1 cellular context compared by ENCODE assay signal in genomic region chr10:63099734-63100133, GRCh38.
TF ChIP-seq lines count a peak whose summit lies in the region.

No MANE protein-coding gene starts in this region.

TF ChIP-seq in HCT116, 20 proteins besides CTCF, POLR2A, EP300 and RAD21 (continued from another document):
- TF ChIP-seq ZBTB33 (IDR thresholded peaks at IDR 0.05; ENCODE audit: extremely low read depth, insufficient replicate concordance, low read length): no peak
